In the genomic region with DNA sequence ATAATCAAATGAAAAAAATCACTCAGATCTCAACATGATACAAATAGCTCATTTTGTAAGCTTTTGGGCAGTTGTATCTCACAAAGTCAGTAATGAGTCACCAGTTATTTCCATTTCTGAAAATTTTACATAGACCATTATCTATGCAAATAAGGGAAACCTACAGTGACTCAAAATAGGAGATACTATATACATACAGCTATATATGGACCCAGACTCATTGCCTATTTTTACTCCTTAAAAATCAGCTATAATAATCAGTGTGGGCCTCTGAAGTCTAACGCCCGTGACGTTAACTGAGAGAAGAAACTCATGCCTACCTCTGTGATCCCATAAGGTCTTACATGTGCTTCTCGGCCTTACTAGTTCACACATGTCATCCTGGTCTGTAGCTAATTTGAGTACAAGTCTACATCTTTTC, we compare ENCODE assay signal across 8 cellular contexts. TPM values are rescaled to one million over a fixed set of nuclear protein-coding genes. Genes with fewer than 3 reads are reported as not detected.
DNase-seq lines count a peak whose midpoint lies in the region; ATAC-seq and TF ChIP-seq lines count a peak whose summit lies in the region.

No MANE protein-coding gene starts in this region.

- H3K4me3 ChIP-seq in DOHH2 (ENCODE audit: low read length) (peak overlapping the region; percentile 79), thyroid gland (replicated peaks in 1 of 3) (no peak overlapping the region)

- 96 to 97% methylated on average over 4 of the region's 4 CpGs for WGBS in thyroid gland, 2 donors

- H3K79me2 ChIP-seq in DOHH2 (ENCODE audit: control insufficient read depth, low read length), result peaks cover 100% of the 10 kb centered on the region

- POLR2A ChIA-PET in activated CD4-positive, alpha-beta memory T cell treated with anti-CD3 and anti-CD28 coated beads for 36 hours (lab: Charles Lee), result interaction anchor here (0.6 to 2.2 kb wide), 8 partner anchors 12 to 230 kb away, joined by 3 to 19 read pairs (median 7); partner anchors contain the start of gene LRIG1

- H4K20me1 ChIP-seq in DOHH2 (ENCODE audit: control insufficient read depth, insufficient read depth, low read depth, low read length), result peaks cover 62% of the 10 kb centered on the region

- H3K27ac Mint-ChIP-seq in activated CD4-positive, alpha-beta memory T cell treated with anti-CD3 and anti-CD28 coated beads for 36 hours, result peak overlapping the region; percentile 86
- H3K27ac Mint-ChIP-seq in CD14-positive monocyte, result no peak overlapping the region

- H3K4me3 Mint-ChIP-seq in activated CD4-positive, alpha-beta memory T cell treated with anti-CD3 and anti-CD28 coated beads for 36 hours, result peak overlapping the region; percentile 39
- H3K4me3 Mint-ChIP-seq in CD14-positive monocyte, result no peak overlapping the region

- DNase-seq in activated CD4-positive, alpha-beta memory T cell treated with anti-CD3 and anti-CD28 coated beads for 36 hours, result peak; percentile 46
- no peak for DNase-seq in thyroid gland
- no peak for DNase-seq in CD14-positive monocyte (ENCODE audit: low spot score)
- no peak for DNase-seq in NCI-H345 treated with DMSO at 0.1 percent for 48 hours (lab: John Stamatoyannopoulos, UW; ENCODE audit: unreplicated experiment)

- H3K9me3 ChIP-seq in DOHH2 (ENCODE audit: control insufficient read depth, insufficient read depth, low read length) (no peaks in the 10 kb centered on the region), thyroid gland (no peaks in the 10 kb centered on the region)

- CTCF ChIA-PET in activated CD4-positive, alpha-beta memory T cell treated with anti-CD3 and anti-CD28 coated beads for 36 hours (lab: Charles Lee), result interaction anchor here (0.7 to 2.1 kb wide), 8 partner anchors 11 to 347 kb away, joined by 3 to 11 read pairs (median 4); no protein-coding TSS in a partner anchor

- H3K4me1 Mint-ChIP-seq in activated CD4-positive, alpha-beta memory T cell treated with anti-CD3 and anti-CD28 coated beads for 36 hours (ENCODE audit: low read depth), result peaks cover 83% of the 10 kb centered on the region
- peaks cover 36% of the 10 kb centered on the region for H3K4me1 Mint-ChIP-seq in CD14-positive monocyte

- intact Hi-C loops in activated CD4-positive, alpha-beta memory T cell treated with anti-CD3 and anti-CD28 coated beads for 36 hours (cut with micrococcal nuclease), result loop anchor here (1.0 kb wide), 1 partner anchor 20 kb away; no protein-coding TSS in a partner anchor
- intact Hi-C loops in thyroid gland (cut with DNase I), result no loop called here
- intact Hi-C loops in CD14-positive monocyte (cut with micrococcal nuclease), result no loop called here

- ATAC-seq in GM19351 (IDR thresholded peaks at IDR 0.05; ENCODE audit: unreplicated experiment) (peak; percentile 73), HG02981 (IDR thresholded peaks at IDR 0.05; ENCODE audit: unreplicated experiment) (peak; percentile 65), esophagus mucosa (no peak)

- TF ChIP-seq POLR2A in thyroid gland (IDR thresholded peaks at IDR 0.05), result no peak

- peak overlapping the region; percentile 69 for H3K4me2 ChIP-seq in DOHH2 (ENCODE audit: low read length)

- TF ChIP-seq CTCF in DOHH2 (IDR thresholded peaks at IDR 0.05; ENCODE audit: low read depth, low read length, poor library complexity, severe bottlenecking) (no peak), thyroid gland (IDR thresholded peaks at IDR 0.05) (no peak), CD14-positive monocyte (IDR thresholded peaks at IDR 0.05) (no peak)

- no peaks in the 10 kb centered on the region for H3K9me2 ChIP-seq in DOHH2 (replicated peaks; ENCODE audit: control insufficient read depth, low read length)

- H3K27me3 ChIP-seq in DOHH2 (ENCODE audit: control insufficient read depth, low read length), result no peaks in the 10 kb centered on the region
- no peaks in the 10 kb centered on the region for H3K27me3 ChIP-seq in thyroid gland

- H3K27ac ChIP-seq in DOHH2 (ENCODE audit: low read depth, low read length), result peak overlapping the region; percentile 89
- no peak overlapping the region for H3K27ac ChIP-seq in thyroid gland

- no peaks in the 10 kb centered on the region for H3K27me3 Mint-ChIP-seq in activated CD4-positive, alpha-beta memory T cell treated with anti-CD3 and anti-CD28 coated beads for 36 hours
- H3K27me3 Mint-ChIP-seq in CD14-positive monocyte (ENCODE audit: low read depth in 3 of 3), result peaks cover 0 to 3% (median 0%) of the 10 kb centered on the region in 3 donors

- peaks cover 13% of the 10 kb centered on the region for H3K36me3 Mint-ChIP-seq in activated CD4-positive, alpha-beta memory T cell treated with anti-CD3 and anti-CD28 coated beads for 36 hours
- no peaks in the 10 kb centered on the region for H3K36me3 Mint-ChIP-seq in CD14-positive monocyte

- H3K4me1 ChIP-seq in DOHH2 (ENCODE audit: control insufficient read depth, low read length), result peaks cover 96% of the 10 kb centered on the region
- peaks cover 16 to 35% of the 10 kb centered on the region in 2 donors for H3K4me1 ChIP-seq in thyroid gland

- H3K36me3 ChIP-seq in DOHH2 (ENCODE audit: control insufficient read depth, low read length) (peaks cover 40% of the 10 kb centered on the region), thyroid gland (no peaks in the 10 kb centered on the region)

- H3K9me3 Mint-ChIP-seq in activated CD4-positive, alpha-beta memory T cell treated with anti-CD3 and anti-CD28 coated beads for 36 hours, result no peaks in the 10 kb centered on the region
- peaks cover 0 to 2% (median 0%) of the 10 kb centered on the region in 7 donors for H3K9me3 Mint-ChIP-seq in CD14-positive monocyte

- H3F3A ChIP-seq in DOHH2 (ENCODE audit: control insufficient read depth, insufficient read depth), result peaks cover 19% of the 10 kb centered on the region

RNA-seq across cellular contexts. Expression of gene LRIG1, which starts 31.6 kb away (rescaled TPM):
- total RNA-seq in activated CD4-positive, alpha-beta memory T cell treated with anti-CD3 and anti-CD28 coated beads for 36 hours, result 10 to 100 TPM; 35.3 to 40.4 TPM
- total RNA-seq in thyroid gland (10 to 100 TPM; 45.8 to 69.7 (median 61.7) TPM), esophagus mucosa (10.9 TPM)
- polyA plus RNA-seq in CD14-positive monocyte, result 1 to 10 TPM in 1 of 2 donors, under 1 TPM in 1; 0.82 to 1.0 TPM
